In the genomic region with DNA sequence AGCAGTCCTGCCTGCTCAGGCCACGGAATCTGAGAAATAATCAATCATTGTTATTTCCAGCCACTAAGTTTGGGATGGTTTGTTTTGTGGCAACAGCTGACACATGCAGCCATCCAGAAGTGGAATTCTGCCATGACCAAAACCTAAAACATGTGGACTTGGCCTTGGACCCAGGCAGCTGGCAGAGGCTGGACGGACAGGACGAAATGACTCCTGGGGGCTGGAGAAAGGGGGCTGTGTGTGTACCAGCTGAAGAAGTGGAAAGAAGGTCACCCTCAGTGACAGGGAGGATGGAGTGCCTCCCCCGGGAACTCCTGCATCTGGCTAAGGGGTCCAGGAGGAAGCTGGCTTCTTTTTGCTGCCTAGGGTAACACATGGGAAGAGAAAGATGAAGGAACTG, we compare ENCODE assay signal across 16 cellular contexts. TPM values are rescaled to one million over a fixed set of nuclear protein-coding genes. Genes with fewer than 3 reads are reported as not detected.
DNase-seq lines count a peak whose midpoint lies in the region; ATAC-seq and TF ChIP-seq lines count a peak whose summit lies in the region.
"Had no signal": no experiment of that assay in that cellular context is flagged by ENCODE, and none has a peak within 500 bp of the region (broad histone marks: within the 10 kb centered on the region; RNA-seq: fewer than 3 reads in every experiment).

No MANE protein-coding gene starts in this region.

- DNase-seq in heart left ventricle (peak in 1 of 5 donors; percentile 48), Right ventricle myocardium inferior (ENCODE audit: missing footprints) (no peak), fibroblast of gingiva (ENCODE audit: low read depth) (peak; percentile 42), osteoblast (ENCODE audit: insufficient read length, low spot score, missing footprints) (peak; percentile 64), upper lobe of left lung (no peak), NCI-H345 (lab: John Stamatoyannopoulos, UW) (no peak)
- no peak for DNase-seq in stimulated activated naive B cell treated with anti-CD40 and anti-IgM and Interleukin-4, amounts not matched to agents 10 μg/mL and 1 μg/mL and 100 μg/mL, for 72 hours
- DNase-seq: activated CD4-positive, alpha-beta T cell treated with anti-CD3 and anti-CD28 coated beads, Interleukin-2, amount 10 ng/mL, durations not matched to agents 24 days and 14 days; activated T-cell treated with anti-CD3 and anti-CD28 coated beads, Interleukin-2, amount 50 U/mL, for 24 hours; nucleus accumbens had no signal

- WGBS in heart left ventricle, 4 donors = 51 to 63% (median 59%) methylated on average over 4 of the region's 4 CpGs
- WGBS in upper lobe of left lung, 2 donors = 83 to 90% methylated on average over 4 of the region's 4 CpGs

- H3K4me3 Mint-ChIP-seq in stimulated activated naive B cell treated with anti-CD40 and anti-IgM and Interleukin-4, amounts not matched to agents 10 μg/mL and 1 μg/mL and 100 μg/mL, for 72 hours = no peak overlapping the region
- H3K4me3 Mint-ChIP-seq: activated CD4-positive, alpha-beta T cell treated with anti-CD3 and anti-CD28 coated beads, Interleukin-2, amount 10 ng/mL, durations not matched to agents 24 days and 14 days; activated naive CD8-positive, alpha-beta T cell; activated T-cell treated with anti-CD3 and anti-CD28 coated beads, Interleukin-2, amount 50 U/mL, for 24 hours; central memory CD8-positive, alpha-beta T cell had no signal

- H3K27ac ChIP-seq in heart left ventricle = peak overlapping the region in 11 of 12 donors; percentile 67 to 88 (median 80)
- no peak overlapping the region for H3K27ac ChIP-seq in osteoblast (ENCODE audit: low read depth, low read length)
- peak overlapping the region; percentile 70 to 84 (median 82) for H3K27ac ChIP-seq in upper lobe of left lung
- H3K27ac ChIP-seq: A549 had no signal

- no peaks in the 10 kb centered on the region for H3K9me3 ChIP-seq in heart left ventricle
- H3K9me3 ChIP-seq in osteoblast (ENCODE audit: low read depth, low read length) = no peaks in the 10 kb centered on the region
- H3K9me3 ChIP-seq in upper lobe of left lung = no peaks in the 10 kb centered on the region
- H3K9me3 ChIP-seq: A549, Peyer's patch had no signal

- peaks cover 0 to 53% (median 35%) of the 10 kb centered on the region in 9 donors for H3K36me3 ChIP-seq in heart left ventricle
- peaks cover 37% of the 10 kb centered on the region for H3K36me3 ChIP-seq in osteoblast (ENCODE audit: insufficient read depth, low read length)
- peaks cover 6 to 39% (median 13%) of the 10 kb centered on the region in 4 donors for H3K36me3 ChIP-seq in upper lobe of left lung

- H3K36me3 Mint-ChIP-seq in stimulated activated naive B cell treated with anti-CD40 and anti-IgM and Interleukin-4, amounts not matched to agents 10 μg/mL and 1 μg/mL and 100 μg/mL, for 72 hours = peaks cover 4 to 13% of the 10 kb centered on the region in 2 donors

- H3K27me3 Mint-ChIP-seq in stimulated activated naive B cell treated with anti-CD40 and anti-IgM and Interleukin-4, amounts not matched to agents 10 μg/mL and 1 μg/mL and 100 μg/mL, for 72 hours = no peaks in the 10 kb centered on the region
- H3K27me3 Mint-ChIP-seq: activated CD4-positive, alpha-beta T cell treated with anti-CD3 and anti-CD28 coated beads, Interleukin-2, amount 10 ng/mL, durations not matched to agents 24 days and 14 days; activated naive CD8-positive, alpha-beta T cell; activated T-cell treated with anti-CD3 and anti-CD28 coated beads, Interleukin-2, amount 50 U/mL, for 24 hours; central memory CD8-positive, alpha-beta T cell had no signal

- H3K27ac Mint-ChIP-seq in stimulated activated naive B cell treated with anti-CD40 and anti-IgM and Interleukin-4, amounts not matched to agents 10 μg/mL and 1 μg/mL and 100 μg/mL, for 72 hours = no peak overlapping the region
- H3K27ac Mint-ChIP-seq: activated CD4-positive, alpha-beta T cell treated with anti-CD3 and anti-CD28 coated beads, Interleukin-2, amount 10 ng/mL, durations not matched to agents 24 days and 14 days; activated naive CD8-positive, alpha-beta T cell; activated T-cell treated with anti-CD3 and anti-CD28 coated beads, Interleukin-2, amount 50 U/mL, for 24 hours had no signal

- TF ChIP-seq CTCF in heart left ventricle (IDR thresholded peaks at IDR 0.05) (no peak), osteoblast (IDR thresholded peaks at IDR 0.05; ENCODE audit: extremely low read depth, low read depth, low read length) (no peak), upper lobe of left lung (IDR thresholded peaks at IDR 0.05) (no peak)

- H3K4me1 Mint-ChIP-seq in stimulated activated naive B cell treated with anti-CD40 and anti-IgM and Interleukin-4, amounts not matched to agents 10 μg/mL and 1 μg/mL and 100 μg/mL, for 72 hours = peaks cover 12 to 25% of the 10 kb centered on the region in 2 donors

- no peak for TF ChIP-seq EP300 in upper lobe of left lung (IDR thresholded peaks at IDR 0.05)

- intact Hi-C loops in heart left ventricle (cut with DNase I) = no loop called here
- intact Hi-C loops in Right ventricle myocardium inferior (cut with DNase I) = no loop called here

- no peak overlapping the region for H3K4me3 ChIP-seq in heart left ventricle
- no peak overlapping the region for H3K4me3 ChIP-seq in osteoblast (ENCODE audit: insufficient read depth, low read length)
- H3K4me3 ChIP-seq in upper lobe of left lung = no peak overlapping the region
- H3K4me3 ChIP-seq: A549, K562, Peyer's patch had no signal

- peaks cover 5% of the 10 kb centered on the region for H4K20me1 ChIP-seq in osteoblast (ENCODE audit: insufficient read depth, low read length)

- no peak overlapping the region for H2AFZ ChIP-seq in osteoblast (ENCODE audit: low read length)

- H3K4me1 ChIP-seq in heart left ventricle = peaks cover 0 to 69% (median 52%) of the 10 kb centered on the region in 12 donors
- H3K4me1 ChIP-seq in osteoblast (ENCODE audit: insufficient read depth, low read length) = peaks cover 37% of the 10 kb centered on the region
- H3K4me1 ChIP-seq in upper lobe of left lung = peaks cover 61 to 66% (median 64%) of the 10 kb centered on the region in 4 donors

- peaks cover 60% of the 10 kb centered on the region for H3K79me2 ChIP-seq in osteoblast (ENCODE audit: insufficient read depth, low read length)

- TF ChIP-seq POLR2A in heart left ventricle (IDR thresholded peaks at IDR 0.05) (no peak), upper lobe of left lung (IDR thresholded peaks at IDR 0.05) (no peak)

- H3K9me3 Mint-ChIP-seq in stimulated activated naive B cell treated with anti-CD40 and anti-IgM and Interleukin-4, amounts not matched to agents 10 μg/mL and 1 μg/mL and 100 μg/mL, for 72 hours = no peaks in the 10 kb centered on the region
- H3K9me3 Mint-ChIP-seq: activated CD4-positive, alpha-beta T cell treated with anti-CD3 and anti-CD28 coated beads, Interleukin-2, amount 10 ng/mL, durations not matched to agents 24 days and 14 days; activated T-cell treated with anti-CD3 and anti-CD28 coated beads, Interleukin-2, amount 50 U/mL, for 24 hours; central memory CD8-positive, alpha-beta T cell had no signal

- H3K4me2 ChIP-seq in osteoblast (ENCODE audit: insufficient read depth, low read length) = no peak overlapping the region
- H3K4me2 ChIP-seq: A549 had no signal

- ATAC-seq in heart left ventricle (no peak), Right ventricle myocardium inferior (no peak), upper lobe of left lung (ENCODE audit: low FRiP score in 2 of 2) (no peak), HG02798 (IDR thresholded peaks at IDR 0.05; ENCODE audit: poor library complexity, unreplicated experiment) (no peak)
- ATAC-seq in stimulated activated naive B cell treated with anti-CD40 and anti-IgM and Interleukin-4, amounts not matched to agents 10 μg/mL and 1 μg/mL and 100 μg/mL, for 72 hours (replicated peaks) = no peak
- ATAC-seq: A549, K562 had no signal

- H3K27me3 ChIP-seq in heart left ventricle (no peaks in the 10 kb centered on the region), osteoblast (ENCODE audit: insufficient read depth, low read length) (no peaks in the 10 kb centered on the region), upper lobe of left lung (no peaks in the 10 kb centered on the region)
- H3K27me3 ChIP-seq: Peyer's patch had no signal

RNA-seq across cellular contexts. Expression of gene SERPINB6, which starts 14.4 kb away (rescaled TPM):
- total RNA-seq in heart left ventricle (100 to 1,000 TPM; 168 to 246 (median 188) TPM), Right ventricle myocardium inferior (275 TPM), osteoblast (80.7 and 83.2 TPM in 2 replicates), upper lobe of left lung (100 to 1,000 TPM; 133 to 181 (median 150) TPM)
- polyA plus RNA-seq in heart left ventricle = 100 to 1,000 TPM; 146 to 157 TPM

RNA-seq across cellular contexts. Expression of gene NQO2, which starts 42.8 kb away (rescaled TPM):
- total RNA-seq in heart left ventricle (10 to 100 TPM; 37.0 to 76.0 (median 62.8) TPM), Right ventricle myocardium inferior (57.5 TPM), osteoblast (19.7 and 45.2 TPM in 2 replicates), upper lobe of left lung (10 to 100 TPM; 10.6 to 34.3 (median 18.6) TPM)
- 10 to 100 TPM; 40.8 to 85.4 TPM for polyA plus RNA-seq in heart left ventricle

RNA-seq across cellular contexts. Expression of gene SERPINB9, which starts 53.8 kb away (rescaled TPM):
- total RNA-seq in heart left ventricle (10 to 100 TPM in 1 of 9 donors, 1 to 10 TPM in 8; 2.1 to 16.7 (median 5.4) TPM), Right ventricle myocardium inferior (3.2 TPM), osteoblast (4.4 and 6.2 TPM in 2 replicates), upper lobe of left lung (10 to 100 TPM in 2 of 6 donors, 1 to 10 TPM in 4; 7.7 to 14.0 (median 9.3) TPM)
- polyA plus RNA-seq in heart left ventricle = 1 to 10 TPM; 2.1 to 2.7 TPM

Comparison
In these comparisons a context has a peak if more than half of its experiments do, and no peak if none do; other contexts are left out.
1. DNase-seq: peak in fibroblast of gingiva (single experiment) and osteoblast (single experiment); none in Right ventricle myocardium inferior (single experiment), upper lobe of left lung (0 of 2), stimulated activated naive B cell treated with anti-CD40 and anti-IgM and Interleukin-4, amounts not matched to agents 10 μg/mL and 1 μg/mL and 100 μg/mL, for 72 hours (single experiment) and NCI-H345 (single experiment).